Comparison of ENCODE assay signal across 11 cellular contexts in genomic region chr1:175169305-175170018, GRCh38. TPM values are rescaled to one million over a fixed set of nuclear protein-coding genes. Genes with fewer than 3 reads are reported as not detected.
A peak's percentile ranks its signal among the peaks of the same experiment; 100 is the strongest.
DNase-seq lines count a peak whose midpoint lies in the region; ATAC-seq and TF ChIP-seq lines count a peak whose summit lies in the region.
"Had no signal": no experiment of that assay in that cellular context is flagged by ENCODE, and none has a peak within 500 bp of the region (broad histone marks: within the 10 kb centered on the region; RNA-seq: fewer than 3 reads in every experiment).

No MANE protein-coding gene starts in this region.

- peaks cover 38% of the 10 kb centered on the region for H3K36me3 ChIP-seq in CD4-positive, alpha-beta memory T cell (ENCODE audit: insufficient read depth, low read length)
- no peaks in the 10 kb centered on the region for H3K36me3 ChIP-seq in GM23248 (ENCODE audit: low read depth)
- H3K36me3 ChIP-seq in ovary, result no peaks in the 10 kb centered on the region

- no peaks in the 10 kb centered on the region for H3K27me3 Mint-ChIP-seq in CD4-positive, alpha-beta memory T cell
- H3K27me3 Mint-ChIP-seq in activated CD8-positive, alpha-beta T cell treated with anti-CD3 and anti-CD28 coated beads for 36 hours, result no peaks in the 10 kb centered on the region

- no peak for TF ChIP-seq CTCF in LNCaP clone FGC (IDR thresholded peaks at IDR 0.05; ENCODE audit: control insufficient read depth, extremely low read depth, insufficient read depth)
- no peak for TF ChIP-seq CTCF in activated CD8-positive, alpha-beta T cell treated with anti-CD3 and anti-CD28 coated beads for 36 hours (IDR thresholded peaks at IDR 0.05)
- TF ChIP-seq CTCF in ovary (IDR thresholded peaks at IDR 0.05), result no peak

- H3K79me2 ChIP-seq in GM23248 (ENCODE audit: insufficient read depth), result no peaks in the 10 kb centered on the region

- H3K4me3 ChIP-seq in CD4-positive, alpha-beta memory T cell (ENCODE audit: low read length in 2 of 2), result no peak overlapping the region
- no peak overlapping the region for H3K4me3 ChIP-seq in LNCaP clone FGC (ENCODE audit: low read depth, low read length)
- H3K4me3 ChIP-seq in GM23248, result no peak overlapping the region
- no peak overlapping the region for H3K4me3 ChIP-seq in ovary

- no peaks in the 10 kb centered on the region for H3K27me3 ChIP-seq in CD4-positive, alpha-beta memory T cell (ENCODE audit: insufficient read depth, low read length)
- H3K27me3 ChIP-seq in GM23248 (replicated peaks; ENCODE audit: insufficient read depth), result no peaks in the 10 kb centered on the region; the same call in 1 of the 2 replicates
- H3K27me3 ChIP-seq in ovary, result no peaks in the 10 kb centered on the region

- H3K36me3 Mint-ChIP-seq in CD4-positive, alpha-beta memory T cell, result peaks cover 72 to 87% of the 10 kb centered on the region in 2 donors
- peaks cover 22% of the 10 kb centered on the region for H3K36me3 Mint-ChIP-seq in activated CD8-positive, alpha-beta T cell treated with anti-CD3 and anti-CD28 coated beads for 36 hours (ENCODE audit: low read depth)

- H3K27ac Mint-ChIP-seq in CD4-positive, alpha-beta memory T cell, result peak overlapping the region; percentile 37 to 85 (median 71)
- H3K27ac Mint-ChIP-seq in activated CD8-positive, alpha-beta T cell treated with anti-CD3 and anti-CD28 coated beads for 36 hours, result peak overlapping the region; percentile 24

- no peaks in the 10 kb centered on the region for H3K9me3 Mint-ChIP-seq in CD4-positive, alpha-beta memory T cell
- no peaks in the 10 kb centered on the region for H3K9me3 Mint-ChIP-seq in activated CD8-positive, alpha-beta T cell treated with anti-CD3 and anti-CD28 coated beads for 36 hours

- CTCF ChIA-PET in CD4-positive, alpha-beta memory T cell (lab: Charles Lee; ENCODE audit: partially characterized antibody), result interaction anchor here (0.6 to 3.9 kb wide), 9 partner anchors 10 to 148 kb away, joined by 3 to 27 read pairs (median 3); no protein-coding TSS in a partner anchor
- CTCF ChIA-PET in activated CD8-positive, alpha-beta T cell treated with anti-CD3 and anti-CD28 coated beads for 36 hours (lab: Charles Lee), result interaction anchor here (0.7 to 7.1 kb wide), 8 partner anchors 10 to 168 kb away, joined by 3 to 34 read pairs (median 4); no protein-coding TSS in a partner anchor

- H3K4me3 Mint-ChIP-seq in CD4-positive, alpha-beta memory T cell, result no peak overlapping the region
- no peak overlapping the region for H3K4me3 Mint-ChIP-seq in activated CD8-positive, alpha-beta T cell treated with anti-CD3 and anti-CD28 coated beads for 36 hours

- H3K27ac ChIP-seq in CD4-positive, alpha-beta memory T cell (ENCODE audit: low read depth, low read length), result no peak overlapping the region
- H3K27ac ChIP-seq in GM23248 (no peak overlapping the region), ovary (no peak overlapping the region)

- in situ Hi-C loops in GM23248 (cut with MboI), result loop anchor here (25.0 kb wide), 1 partner anchor 1668 kb away; no protein-coding TSS in a partner anchor

- no peaks in the 10 kb centered on the region for H4K20me1 ChIP-seq in GM23248 (ENCODE audit: insufficient read depth)

- H2AFZ ChIP-seq in GM23248, result no peak overlapping the region

- H3K4me2 ChIP-seq in GM23248 (ENCODE audit: unreplicated experiment), result no peak overlapping the region

- no peaks in the 10 kb centered on the region for H3F3A ChIP-seq in GM23248 (ENCODE audit: insufficient read depth)

- TF ChIP-seq POLR2A in ovary (IDR thresholded peaks at IDR 0.05), result no peak

- peak; percentile 55 for ATAC-seq in activated CD8-positive, alpha-beta T cell treated with anti-CD3 and anti-CD28 coated beads for 36 hours
- no peak for ATAC-seq in esophagus mucosa
- ATAC-seq in GM19467 (IDR thresholded peaks at IDR 0.05; ENCODE audit: unreplicated experiment), result no peak

- H3K9me2 ChIP-seq in GM23248 (ENCODE audit: insufficient read depth), result no peaks in the 10 kb centered on the region

- H3K9me3 ChIP-seq in CD4-positive, alpha-beta memory T cell (ENCODE audit: control insufficient read depth in 1 of 2, low read length in 2 of 2), result no peaks in the 10 kb centered on the region
- H3K9me3 ChIP-seq in GM23248 (ENCODE audit: low read depth) (no peaks in the 10 kb centered on the region), ovary (no peaks in the 10 kb centered on the region)

- peaks cover 50 to 76% (median 60%) of the 10 kb centered on the region in 4 donors for H3K4me1 Mint-ChIP-seq in CD4-positive, alpha-beta memory T cell
- peaks cover 42% of the 10 kb centered on the region for H3K4me1 Mint-ChIP-seq in activated CD8-positive, alpha-beta T cell treated with anti-CD3 and anti-CD28 coated beads for 36 hours (ENCODE audit: low read depth)

- H3K9ac ChIP-seq in GM23248, result no peak overlapping the region

- WGBS in GM23248 (ENCODE audit: low coverage in 1 of 2, low lambda C conversion rate in 2 of 2, missing lambda C conversion rate in 2 of 2), 2 experiments, result 44 to 46% methylated on average over 6 of the region's 6 CpGs
- 25 to 54% (median 38%) methylated on average over 6 of the region's 6 CpGs for WGBS in ovary, 3 donors

- TF ChIP-seq EP300 in ovary (IDR thresholded peaks at IDR 0.05), result no peak

- intact Hi-C loops in CD4-positive, alpha-beta memory T cell (cut with micrococcal nuclease), result loop anchor here (2.0 to 5.0 kb wide), 2 partner anchors 21 to 38 kb away; no protein-coding TSS in a partner anchor
- intact Hi-C loops in activated CD8-positive, alpha-beta T cell treated with anti-CD3 and anti-CD28 coated beads for 36 hours (cut with micrococcal nuclease), result loop anchor here (10.0 kb wide), 1 partner anchor 75 kb away; no protein-coding TSS in a partner anchor
- intact Hi-C loops in ovary (cut with DNase I), result no loop called here

- DNase-seq in CD4-positive, alpha-beta memory T cell, result no peak
- DNase-seq in LNCaP clone FGC (ENCODE audit: low read depth) (peak; percentile 90), kidney glomerular epithelial cell (lab: John Stamatoyannopoulos, UW) (peak; percentile 87), GM23248 (no peak), ovary (no peak)
- no peak for DNase-seq in activated CD8-positive, alpha-beta T cell treated with anti-CD3 and anti-CD28 coated beads for 36 hours
- DNase-seq: activated gamma-delta T cell, GOT3, NCI-H146 had no signal

- H3K4me1 ChIP-seq in CD4-positive, alpha-beta memory T cell (ENCODE audit: insufficient read depth, low read length), result peaks cover 30% of the 10 kb centered on the region
- H3K4me1 ChIP-seq in GM23248 (ENCODE audit: insufficient read depth) (no peaks in the 10 kb centered on the region), ovary (ENCODE audit: insufficient read depth) (no peaks in the 10 kb centered on the region)

- POLR2A ChIA-PET in CD4-positive, alpha-beta memory T cell (lab: Charles Lee; ENCODE audit: partially characterized antibody), result interaction anchor here (0.9 to 2.1 kb wide), 4 partner anchors 9 to 40 kb away, joined by 3 to 9 read pairs (median 4); no protein-coding TSS in a partner anchor
- POLR2A ChIA-PET in activated CD8-positive, alpha-beta T cell treated with anti-CD3 and anti-CD28 coated beads for 36 hours (lab: Charles Lee), result interaction anchor here (0.7 to 1.4 kb wide), 2 partner anchors 14 to 20 kb away, joined by 3 to 4 read pairs; no protein-coding TSS in a partner anchor

RNA-seq across cellular contexts. Expression of gene KIAA0040, which starts 23.1 kb away (rescaled TPM):
- 10 to 100 TPM; 28.7 to 33.6 TPM for total RNA-seq in CD4-positive, alpha-beta memory T cell
- 10 to 100 TPM; 36.2 to 53.8 TPM for polyA plus RNA-seq in CD4-positive, alpha-beta memory T cell
- total RNA-seq in activated CD8-positive, alpha-beta T cell treated with anti-CD3 and anti-CD28 coated beads for 36 hours, result 10 to 100 TPM; 20.8 to 21.1 TPM
- 0.22 TPM in 1 of 2 replicates, not detected in the other for total RNA-seq in GM23248 (2014; rRNA removed; shearing (Covaris generic))
- 0.04 and 0.08 TPM in 2 replicates for polyA plus RNA-seq in GM23248 (2016; fragmentation: Nextera tagmentation; extraction: Ambion mirVana)
- 6.3 TPM for total RNA-seq in esophagus mucosa
- 10 to 100 TPM in 3 of 7 donors, 1 to 10 TPM in 4; 5.2 to 18.5 (median 9.9) TPM for total RNA-seq in ovary
- polyA plus RNA-seq in ovary, result 10 to 100 TPM in 1 of 2 donors, 1 to 10 TPM in 1; 7.3 to 24.7 TPM

Comparison
In these comparisons a context has a peak if more than half of its experiments do, and no peak if none do; other contexts are left out.
1. DNase-seq: peak in LNCaP clone FGC (single experiment) and kidney glomerular epithelial cell (single experiment); none in CD4-positive, alpha-beta memory T cell (0 of 5), activated CD8-positive, alpha-beta T cell treated with anti-CD3 and anti-CD28 coated beads for 36 hours (single experiment), GM23248 (single experiment) and ovary (0 of 5).
2. intact Hi-C loops: an anchor here in CD4-positive, alpha-beta memory T cell (2.0 to 5.0 kb wide) and activated CD8-positive, alpha-beta T cell treated with anti-CD3 and anti-CD28 coated beads for 36 hours (10.0 kb wide); none called in ovary.